8 cellular contexts compared by ENCODE assay signal in the genomic region with DNA sequence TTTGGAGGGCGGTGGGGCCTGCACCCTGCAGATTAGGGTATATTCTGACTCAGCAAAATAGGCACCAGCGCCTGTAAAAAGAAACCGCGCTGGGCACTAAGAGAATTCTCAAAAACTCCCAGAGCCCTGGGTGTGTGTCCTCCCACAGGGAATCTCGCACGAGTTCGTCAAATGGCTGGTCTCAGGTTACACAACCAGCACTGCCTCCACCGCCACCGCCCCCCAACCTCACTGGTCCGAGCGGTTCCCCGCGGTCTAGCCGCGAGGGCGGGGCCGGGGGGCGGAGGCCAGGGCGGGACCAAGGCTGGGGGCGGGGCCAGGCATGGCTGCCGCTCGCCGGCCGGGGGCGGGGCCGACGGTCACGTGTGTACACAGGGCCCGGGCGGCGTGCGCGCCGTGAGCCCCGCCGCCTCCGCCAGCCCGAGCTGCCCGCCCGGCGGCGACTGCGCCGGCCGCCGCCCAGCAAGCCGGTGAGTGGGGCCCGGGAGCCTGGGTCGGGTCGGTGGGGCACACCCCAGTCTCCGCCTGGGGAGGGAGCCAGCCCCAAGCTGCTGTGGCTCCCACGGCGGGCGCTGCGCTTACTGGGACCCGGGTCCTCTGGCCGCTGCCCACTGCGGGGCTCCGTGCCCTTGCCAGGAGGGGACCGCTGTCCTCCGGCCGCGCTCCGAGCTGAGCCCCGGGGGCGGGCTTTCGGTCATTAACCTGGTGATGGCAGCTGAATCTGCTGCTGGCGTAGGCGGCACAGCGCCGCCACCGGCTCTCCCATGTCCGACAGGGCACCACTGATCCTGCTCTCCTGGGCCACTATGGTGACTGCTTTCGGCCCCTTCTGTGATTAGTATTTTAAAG. TPM values are rescaled to one million over a fixed set of nuclear protein-coding genes. Genes with fewer than 3 reads are reported as not detected.
A peak's percentile ranks its signal among the peaks of the same experiment; 100 is the strongest.
DNase-seq lines count a peak whose midpoint lies in the region; ATAC-seq and TF ChIP-seq lines count a peak whose summit lies in the region.

A gene with protein sequence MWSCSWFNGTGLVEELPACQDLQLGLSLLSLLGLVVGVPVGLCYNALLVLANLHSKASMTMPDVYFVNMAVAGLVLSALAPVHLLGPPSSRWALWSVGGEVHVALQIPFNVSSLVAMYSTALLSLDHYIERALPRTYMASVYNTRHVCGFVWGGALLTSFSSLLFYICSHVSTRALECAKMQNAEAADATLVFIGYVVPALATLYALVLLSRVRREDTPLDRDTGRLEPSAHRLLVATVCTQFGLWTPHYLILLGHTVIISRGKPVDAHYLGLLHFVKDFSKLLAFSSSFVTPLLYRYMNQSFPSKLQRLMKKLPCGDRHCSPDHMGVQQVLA (plus strand): TSS at position 358 of the 849 bp plus-strand sequence. CDS start 12,970 bp downstream, outside the sequence.

- no peaks in the 10 kb centered on the region for H3K9me3 Mint-ChIP-seq in activated T-cell treated with anti-CD3 and anti-CD28 coated beads, Interleukin-2, amount 50 U/mL, for 24 hours

- peaks cover 48% of the 10 kb centered on the region for H3K4me1 ChIP-seq in PC-9 (replicated peaks; ENCODE audit: insufficient read depth)

- no peak for TF ChIP-seq CTCF in PC-9 (conservative IDR thresholded peaks at IDR 0.05)

- H4K20me1 ChIP-seq in PC-9 (ENCODE audit: insufficient read depth) = peaks cover 39% of the 10 kb centered on the region

- CTCF ChIA-PET in PC-9 (lab: Charles Lee) = interaction anchor here (0.9 kb wide), 2 partner anchors 12 to 21 kb away, joined by 3 to 4 read pairs; no protein-coding TSS in a partner anchor

- no peaks in the 10 kb centered on the region for H3K36me3 ChIP-seq in PC-9 (ENCODE audit: low read depth)

- peak within 1 kb of the TSS; percentile 73 for H2AFZ ChIP-seq in PC-9

- BruUV-seq in PC-9 (replicated peaks; lab: Mats Ljungman, UMichigan) = no TSS peak

- no peaks in the 10 kb centered on the region for H3K9me2 ChIP-seq in PC-9 (ENCODE audit: insufficient read depth)

- H3K4me3 ChIP-seq in Jurkat, Clone E6-1 (ENCODE audit: low read length) = peak within 1 kb of the TSS; percentile 51
- peak within 1 kb of the TSS; percentile 57 for H3K4me3 ChIP-seq in PC-9

- peak within 1 kb of the TSS; percentile 79 for H3K27ac Mint-ChIP-seq in activated T-cell treated with anti-CD3 and anti-CD28 coated beads, Interleukin-2, amount 50 U/mL, for 24 hours

- POLR2A ChIA-PET in PC-9 (lab: Charles Lee; ENCODE audit: unreplicated experiment) = interaction anchor here (0.6 to 1.0 kb wide), 2 partner anchors 114 to 116 kb away, joined by 3 read pairs; no protein-coding TSS in a partner anchor

- DNase-seq in DMS79 (lab: John Stamatoyannopoulos, UW) (peak; percentile 83), PC-9 (peak; percentile 94 to 100), myocyte (ENCODE audit: low read depth) (peak; percentile 99)
- DNase-seq in Jurkat, Clone E6-1 (ENCODE audit: low read depth, low spot score) = peak; percentile 55
- DNase-seq in activated T-cell treated with anti-CD3 and anti-CD28 coated beads, Interleukin-2, amount 50 U/mL, for 24 hours = peak; percentile 97
- peak; percentile 76 to 91 for DNase-seq in stimulated activated CD8-positive, alpha-beta memory T cell treated with anti-CD3 and anti-CD28 coated beads, Interleukin-7, amount 100 ng/mL, for 4 hours (ENCODE audit: low read depth in 2 of 2)

- peak within 1 kb of the TSS; percentile 91 for H3K4me2 ChIP-seq in PC-9

- H3K27me3 ChIP-seq in PC-9 (ENCODE audit: insufficient read depth, low read depth) = no peaks in the 10 kb centered on the region

- H3F3A ChIP-seq in PC-9 (ENCODE audit: insufficient read depth, low read depth) = peaks cover 64% of the 10 kb centered on the region

- peaks cover 66% of the 10 kb centered on the region for H3K4me1 Mint-ChIP-seq in activated T-cell treated with anti-CD3 and anti-CD28 coated beads, Interleukin-2, amount 50 U/mL, for 24 hours (ENCODE audit: low read depth)

- H3K4me3 Mint-ChIP-seq in activated T-cell treated with anti-CD3 and anti-CD28 coated beads, Interleukin-2, amount 50 U/mL, for 24 hours = peak within 1 kb of the TSS; percentile 78

- peak within 1 kb of the TSS; percentile 89 for H3K27ac ChIP-seq in PC-9

- no peaks in the 10 kb centered on the region for H3K36me3 Mint-ChIP-seq in activated T-cell treated with anti-CD3 and anti-CD28 coated beads, Interleukin-2, amount 50 U/mL, for 24 hours (ENCODE audit: low read depth)

- H3K79me2 ChIP-seq in PC-9 (ENCODE audit: low read depth) = peaks cover 35% of the 10 kb centered on the region

- intact Hi-C loops in PC-9 (cut with micrococcal nuclease; ENCODE audit: unreplicated experiment) = no loop called here

- no peaks in the 10 kb centered on the region for H3K27me3 Mint-ChIP-seq in activated T-cell treated with anti-CD3 and anti-CD28 coated beads, Interleukin-2, amount 50 U/mL, for 24 hours

- no peaks in the 10 kb centered on the region for H3K9me3 ChIP-seq in PC-9 (ENCODE audit: insufficient read depth, low read depth)

- ATAC-seq in GM21576 (IDR thresholded peaks at IDR 0.05; ENCODE audit: unreplicated experiment) = peak; percentile 83
- ATAC-seq in esophagus mucosa = peak; percentile 98

RNA-seq across cellular contexts. Expression of the gene that starts here (rescaled TPM):
- polyA plus RNA-seq in Jurkat, Clone E6-1 (2012; ENCODE audit: insufficient read depth, insufficient read length) = 2.6 TPM
- total RNA-seq in PC-9 (2021) (3.4 and 4.3 TPM in 2 replicates), esophagus mucosa (2.3 TPM), myocyte (2.2 and 3.2 TPM in 2 replicates)
- polyA plus RNA-seq in myocyte (2012) = 3.7 TPM

Comparison
In these comparisons a context has a peak if more than half of its experiments do, and no peak if none do; other contexts are left out.
1. Peak in every context shown above with its lines: DNase-seq, ATAC-seq, H3K4me3 ChIP-seq and H3K27ac ChIP-seq.